Comparison of ENCODE assay signal across 8 cellular contexts in genomic region chr16:58495861-58496331, GRCh38. TPM values are rescaled to one million over a fixed set of nuclear protein-coding genes. Genes with fewer than 3 reads are reported as not detected.
DNase-seq lines count a peak whose midpoint lies in the region; ATAC-seq and TF ChIP-seq lines count a peak whose summit lies in the region.

No MANE protein-coding gene starts in this region.

- no peaks in the 10 kb centered on the region for H3K9me3 Mint-ChIP-seq in activated naive CD4-positive, alpha-beta T cell treated with anti-CD3 and anti-CD28 coated beads, Interleukin-2, amount 50 U/mL, for 72 hours
- no peaks in the 10 kb centered on the region for H3K9me3 Mint-ChIP-seq in activated T-cell treated with anti-CD3 and anti-CD28 coated beads, Interleukin-2, amount 50 U/mL, for 72 hours

- H3K27ac ChIP-seq in cingulate gyrus (ENCODE audit: low read depth, low read length): peak overlapping the region; percentile 99
- H3K27ac ChIP-seq in upper lobe of right lung: no peak overlapping the region

- H3K4me1 ChIP-seq in mucosa of stomach (ENCODE audit: control insufficient read depth, insufficient read depth, low read length): peaks cover 16% of the 10 kb centered on the region
- H3K4me1 ChIP-seq in upper lobe of right lung: no peaks in the 10 kb centered on the region

- no peaks in the 10 kb centered on the region for H3K36me3 Mint-ChIP-seq in activated naive CD4-positive, alpha-beta T cell treated with anti-CD3 and anti-CD28 coated beads, Interleukin-2, amount 50 U/mL, for 72 hours
- no peaks in the 10 kb centered on the region for H3K36me3 Mint-ChIP-seq in activated T-cell treated with anti-CD3 and anti-CD28 coated beads, Interleukin-2, amount 50 U/mL, for 72 hours (ENCODE audit: insufficient read depth in 2 of 2)

- DNase-seq in activated naive CD4-positive, alpha-beta T cell treated with anti-CD3 and anti-CD28 coated beads, Interleukin-2, amount 50 U/mL, for 72 hours (ENCODE audit: low spot score in 2 of 2): no peak
- no peak for DNase-seq in activated naive CD4-positive, alpha-beta T cell treated with anti-CD3 and anti-CD28 coated beads, Interleukin-2, amount 50 U/mL, for 16 hours
- peak; percentile 26 for DNase-seq in upper lobe of right lung
- no peak for DNase-seq in activated T-cell treated with anti-CD3 and anti-CD28 coated beads, Interleukin-2, amount 50 U/mL, for 72 hours
- DNase-seq in cortex of kidney (lab: John Stamatoyannopoulos, UW): no peak
- DNase-seq in DMS53 treated with DMSO at 0.1 percent for 48 hours (lab: John Stamatoyannopoulos, UW; ENCODE audit: unreplicated experiment): no peak

- intact Hi-C loops in upper lobe of right lung (cut with DNase I): no loop called here

- peaks cover 23% of the 10 kb centered on the region for H3K27me3 ChIP-seq in mucosa of stomach (ENCODE audit: control insufficient read depth, insufficient read depth, low read length)
- peaks cover 8% of the 10 kb centered on the region for H3K27me3 ChIP-seq in upper lobe of right lung

- H3K27me3 Mint-ChIP-seq in activated T-cell treated with anti-CD3 and anti-CD28 coated beads, Interleukin-2, amount 50 U/mL, for 72 hours (ENCODE audit: low read depth): no peaks in the 10 kb centered on the region

- no peaks in the 10 kb centered on the region for H3K9me3 ChIP-seq in mucosa of stomach (ENCODE audit: control insufficient read depth, low read length)
- H3K9me3 ChIP-seq in upper lobe of right lung: no peaks in the 10 kb centered on the region

- peak overlapping the region; percentile 37 for H3K9ac ChIP-seq in mucosa of stomach (ENCODE audit: low read length)

- H3K36me3 ChIP-seq in mucosa of stomach (ENCODE audit: control insufficient read depth, insufficient read depth, low read length) (no peaks in the 10 kb centered on the region), upper lobe of right lung (no peaks in the 10 kb centered on the region)

- TF ChIP-seq CTCF in upper lobe of right lung (IDR thresholded peaks at IDR 0.05): no peak

- no peak for ATAC-seq in activated naive CD4-positive, alpha-beta T cell treated with anti-CD3 and anti-CD28 coated beads, Interleukin-2, amount 50 U/mL, for 72 hours
- ATAC-seq in upper lobe of right lung: no peak
- no peak for ATAC-seq in activated T-cell treated with anti-CD3 and anti-CD28 coated beads, Interleukin-2, amount 50 U/mL, for 72 hours (replicated peaks in 1 of 2)

- H3K4me1 Mint-ChIP-seq in activated T-cell treated with anti-CD3 and anti-CD28 coated beads, Interleukin-2, amount 50 U/mL, for 72 hours (ENCODE audit: low read depth): peaks cover 22% of the 10 kb centered on the region

- peak overlapping the region in 1 of 2 donors; percentile 34 for H3K4me3 Mint-ChIP-seq in activated T-cell treated with anti-CD3 and anti-CD28 coated beads, Interleukin-2, amount 50 U/mL, for 72 hours

- peak overlapping the region; percentile 76 to 90 for H3K27ac Mint-ChIP-seq in activated naive CD4-positive, alpha-beta T cell treated with anti-CD3 and anti-CD28 coated beads, Interleukin-2, amount 50 U/mL, for 72 hours
- H3K27ac Mint-ChIP-seq in activated T-cell treated with anti-CD3 and anti-CD28 coated beads, Interleukin-2, amount 50 U/mL, for 72 hours: no peak overlapping the region

- H3K4me3 ChIP-seq in mucosa of stomach (ENCODE audit: low read length): no peak overlapping the region
- no peak overlapping the region for H3K4me3 ChIP-seq in upper lobe of right lung

RNA-seq across cellular contexts. Expression of gene NDRG4, which starts 4.0 kb away (rescaled TPM):
- total RNA-seq in activated naive CD4-positive, alpha-beta T cell treated with anti-CD3 and anti-CD28 coated beads, Interleukin-2, amount 50 U/mL, for 72 hours: 10 to 100 TPM in 1 of 2 donors, 1 to 10 TPM in 1; 4.7 to 15.6 TPM
- total RNA-seq in upper lobe of right lung: 48.1 TPM
- total RNA-seq in activated T-cell treated with anti-CD3 and anti-CD28 coated beads, Interleukin-2, amount 50 U/mL, for 72 hours: 1 to 10 TPM; 5.2 TPM

RNA-seq across cellular contexts. Expression of gene SETD6, which starts 19.4 kb away (rescaled TPM):
- total RNA-seq in activated naive CD4-positive, alpha-beta T cell treated with anti-CD3 and anti-CD28 coated beads, Interleukin-2, amount 50 U/mL, for 72 hours: 10 to 100 TPM; 10.6 to 13.9 TPM
- total RNA-seq in upper lobe of right lung: 22.0 TPM
- 10 to 100 TPM in 1 of 2 donors, 1 to 10 TPM in 1; 9.1 to 11.6 TPM for total RNA-seq in activated T-cell treated with anti-CD3 and anti-CD28 coated beads, Interleukin-2, amount 50 U/mL, for 72 hours
